Comparison of ENCODE assay signal across 8 cellular contexts in genomic region chr13:41465215-41465907, GRCh38. TPM values are rescaled to one million over a fixed set of nuclear protein-coding genes. Genes with fewer than 3 reads are reported as not detected.
A peak's percentile ranks its signal among the peaks of the same experiment; 100 is the strongest.
DNase-seq lines count a peak whose midpoint lies in the region; ATAC-seq, FAIRE-seq and TF ChIP-seq lines count a peak whose summit lies in the region.

No MANE protein-coding gene starts in this region.

- no peaks in the 10 kb centered on the region for H4K20me1 ChIP-seq in keratinocyte (ENCODE audit: control insufficient read depth, extremely low read depth, insufficient read depth, low read length)

- peak overlapping the region; percentile 96 for H3K27ac Mint-ChIP-seq in activated naive CD4-positive, alpha-beta T cell treated with anti-CD3 and anti-CD28 coated beads, Interleukin-2, amount 50 U/mL, for 24 hours
- H3K27ac Mint-ChIP-seq in chondrocyte (ENCODE audit: unreplicated experiment) = no peak overlapping the region

- no peaks in the 10 kb centered on the region for H3K9me3 Mint-ChIP-seq in activated naive CD4-positive, alpha-beta T cell treated with anti-CD3 and anti-CD28 coated beads, Interleukin-2, amount 50 U/mL, for 24 hours
- no peaks in the 10 kb centered on the region for H3K9me3 Mint-ChIP-seq in chondrocyte (ENCODE audit: low read depth)

- no peaks in the 10 kb centered on the region for H3K9me3 ChIP-seq in keratinocyte (ENCODE audit: control insufficient read depth, low read depth, low read length)

- peak; percentile 36 for FAIRE-seq in keratinocyte (lab: Jason Lieb, UNC)

- H2AFZ ChIP-seq in keratinocyte (ENCODE audit: control insufficient read depth, low read length) = peak overlapping the region; percentile 4

- no peak overlapping the region for H3K9ac ChIP-seq in keratinocyte (ENCODE audit: control insufficient read depth, extremely low read depth, insufficient read depth, low read length)

- no peak overlapping the region for H3K4me3 ChIP-seq in keratinocyte (ENCODE audit: control insufficient read depth in 2 of 3, extremely low read depth in 1 of 3, insufficient read depth in 2 of 3, low read depth in 1 of 3, low read length in 3 of 3)

- peak overlapping the region; percentile 89 for H3K4me3 Mint-ChIP-seq in activated naive CD4-positive, alpha-beta T cell treated with anti-CD3 and anti-CD28 coated beads, Interleukin-2, amount 50 U/mL, for 24 hours
- H3K4me3 Mint-ChIP-seq in chondrocyte (ENCODE audit: unreplicated experiment) = no peak overlapping the region

- H3K27me3 ChIP-seq in keratinocyte (ENCODE audit: control insufficient read depth, extremely low read depth, insufficient read depth, low read length) = no peaks in the 10 kb centered on the region

- H3K36me3 ChIP-seq in keratinocyte (ENCODE audit: control insufficient read depth in 2 of 2, extremely low read depth in 1 of 2, insufficient read depth in 2 of 2, low read length in 2 of 2) = no peaks in the 10 kb centered on the region

- peaks cover 96% of the 10 kb centered on the region for H3K4me1 Mint-ChIP-seq in activated naive CD4-positive, alpha-beta T cell treated with anti-CD3 and anti-CD28 coated beads, Interleukin-2, amount 50 U/mL, for 24 hours
- no peaks in the 10 kb centered on the region for H3K4me1 Mint-ChIP-seq in chondrocyte (ENCODE audit: low read depth)

- peaks cover 50% of the 10 kb centered on the region for H3K36me3 Mint-ChIP-seq in activated naive CD4-positive, alpha-beta T cell treated with anti-CD3 and anti-CD28 coated beads, Interleukin-2, amount 50 U/mL, for 24 hours
- no peaks in the 10 kb centered on the region for H3K36me3 Mint-ChIP-seq in chondrocyte (ENCODE audit: low read depth)

- H3K9me1 ChIP-seq in keratinocyte (ENCODE audit: control insufficient read depth, extremely low read depth, insufficient read depth, low read length) = no peaks in the 10 kb centered on the region

- H3K79me2 ChIP-seq in keratinocyte (ENCODE audit: control insufficient read depth, insufficient read depth, low read length) = no peaks in the 10 kb centered on the region

- DNase-seq in SKM-1 (lab: John Stamatoyannopoulos, UW; ENCODE audit: unreplicated experiment) (peak; percentile 37), keratinocyte (ENCODE audit: low read depth, low spot score) (no peak), chondrocyte (ENCODE audit: low spot score) (no peak), NCI-H2171 treated with DMSO at 0.1 percent for 48 hours (lab: John Stamatoyannopoulos, UW) (no peak)
- peak; percentile 72 to 81 for DNase-seq in stimulated activated CD8-positive, alpha-beta memory T cell treated with anti-CD3 and anti-CD28 coated beads, Interleukin-15, amount 100 ng/mL, for 4 hours (ENCODE audit: low read depth in 2 of 2)

- dilution Hi-C loops in keratinocyte (cut with MboI; ENCODE audit: extremely low pct_ligation_motif_present, low sequenced_read_pairs) = no loop called here

- H3K4me2 ChIP-seq in keratinocyte (ENCODE audit: control insufficient read depth, extremely low read depth, insufficient read depth, low read depth, low read length) = peak overlapping the region; percentile 18

- TF ChIP-seq CTCF in keratinocyte (optimal IDR thresholded peaks at IDR 0.05 in 1 of 3, IDR thresholded peaks at IDR 0.05 in 1 of 3, conservative IDR thresholded peaks at IDR 0.05 in 1 of 3; ENCODE audit: extremely low read depth in 1 of 3, insufficient read depth in 2 of 3, low read length in 3 of 3) (no peak), chondrocyte (IDR thresholded peaks at IDR 0.05) (no peak)

- no peak overlapping the region for H3K27ac ChIP-seq in keratinocyte (ENCODE audit: control insufficient read depth, insufficient read depth, low read length)

- ATAC-seq in GM18868 (IDR thresholded peaks at IDR 0.05; ENCODE audit: unreplicated experiment) (peak; percentile 90), HG03060 (IDR thresholded peaks at IDR 0.05; ENCODE audit: low read depth, unreplicated experiment) (peak; percentile 82)

- peaks cover 15% of the 10 kb centered on the region for H3K4me1 ChIP-seq in keratinocyte (ENCODE audit: control insufficient read depth, extremely low read depth, insufficient read depth, low read length)

- H3K27me3 Mint-ChIP-seq in activated naive CD4-positive, alpha-beta T cell treated with anti-CD3 and anti-CD28 coated beads, Interleukin-2, amount 50 U/mL, for 24 hours = no peaks in the 10 kb centered on the region
- peaks cover 4% of the 10 kb centered on the region for H3K27me3 Mint-ChIP-seq in chondrocyte (ENCODE audit: low read depth)

RNA-seq across cellular contexts. Expression of gene RGCC, which starts 8.0 kb away (rescaled TPM):
- 0.56 to 2.3 TPM (median 1.5 TPM) in 3 replicates for polyA plus RNA-seq in keratinocyte
- polyA plus RNA-seq in keratinocyte (2011; ENCODE audit: low read depth) = 1.4 TPM
- polyA plus RNA-seq in keratinocyte (2011; cell fraction: cytosol; rRNA removed) = 0.95 and 1.2 TPM in 2 replicates
- 0.59 and 0.76 TPM in 2 replicates for polyA plus RNA-seq in keratinocyte (2011; cell fraction: nucleus; rRNA removed)
- 0.32 and 0.83 TPM in 2 replicates for polyA plus RNA-seq in keratinocyte (2012; ENCODE audit: low replicate concordance)
- 0.43 TPM in 1 of 3 replicates, not detected in the others for polyA minus RNA-seq in keratinocyte
- not detected for polyA minus RNA-seq in keratinocyte (2011; cell fraction: cytosol; rRNA and poly(A)+ RNA removed)
- polyA minus RNA-seq in keratinocyte (2011; cell fraction: nucleus; rRNA and poly(A)+ RNA removed) = not detected in 2 replicates
- not detected in 3 replicates for total RNA-seq in chondrocyte

Comparison
In these comparisons a context has a peak if more than half of its experiments do, and no peak if none do; other contexts are left out.
1. DNase-seq: peak in SKM-1 (single experiment) and stimulated activated CD8-positive, alpha-beta memory T cell treated with anti-CD3 and anti-CD28 coated beads, Interleukin-15, amount 100 ng/mL, for 4 hours (2 of 2); none in keratinocyte (single experiment), chondrocyte (single experiment) and NCI-H2171 treated with DMSO at 0.1 percent for 48 hours (single experiment).